ENCODE assay signal across 8 cellular contexts in the genomic region with DNA sequence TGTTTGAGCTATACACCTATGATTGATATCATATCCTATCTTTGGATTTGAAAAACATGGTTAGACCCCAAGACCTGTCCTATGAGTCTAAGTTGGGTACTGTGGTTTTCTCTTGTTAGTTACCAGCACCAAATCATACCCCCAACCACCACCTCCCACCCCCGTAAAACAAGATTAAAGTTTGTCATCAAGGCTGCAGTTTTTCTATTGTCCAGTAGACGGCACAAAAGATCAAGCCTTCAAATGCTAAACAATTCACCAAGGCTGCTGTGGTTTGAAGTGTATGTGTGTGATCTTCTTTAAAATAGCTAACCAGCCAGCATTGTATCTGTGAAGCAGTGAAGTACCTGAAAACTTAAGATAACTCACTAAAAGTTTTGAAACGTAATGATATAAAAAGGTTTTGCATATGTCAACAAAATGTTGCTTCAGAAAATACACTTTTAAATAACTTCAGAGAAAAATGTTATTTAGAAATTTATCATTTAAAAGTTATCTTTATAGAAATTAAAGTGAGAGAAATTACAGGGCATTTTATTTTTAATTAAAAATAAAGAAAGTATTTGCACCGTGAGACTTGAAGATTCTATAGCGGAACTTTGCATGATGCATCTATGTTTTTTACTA. TPM values are rescaled to one million over a fixed set of nuclear protein-coding genes. Genes with fewer than 3 reads are reported as not detected.
DNase-seq lines count a peak whose midpoint lies in the region; ATAC-seq and TF ChIP-seq lines count a peak whose summit lies in the region.

No MANE protein-coding gene starts in this region.

- H4K20me1 ChIP-seq in OCI-LY3 (ENCODE audit: insufficient read depth, low read length): no peaks in the 10 kb centered on the region

- H3K4me3 ChIP-seq in GM06990 (replicated peaks; ENCODE audit: low read depth, low read length) (no peak overlapping the region), OCI-LY3 (ENCODE audit: low read length) (no peak overlapping the region)

- no peak overlapping the region for H3K4me2 ChIP-seq in OCI-LY3 (ENCODE audit: low read length)

- no peaks in the 10 kb centered on the region for H3K36me3 ChIP-seq in GM06990 (ENCODE audit: control insufficient read depth, insufficient read depth, low read length)
- H3K36me3 ChIP-seq in OCI-LY3 (replicated peaks; ENCODE audit: low read depth, low read length): no peaks in the 10 kb centered on the region

- ATAC-seq in stimulated activated effector memory CD8-positive, alpha-beta T cell treated with anti-CD3 and anti-CD28 coated beads, Interleukin-12 subunit alpha, Interleukin-12 subunit beta, amount 100 ng/mL, for 72 hours: no peak
- ATAC-seq in HG02981 (IDR thresholded peaks at IDR 0.05; ENCODE audit: unreplicated experiment): no peak

- no peaks in the 10 kb centered on the region; the same call in 1 of the 2 replicates for H3K27me3 ChIP-seq in GM06990 (replicated peaks; ENCODE audit: control insufficient read depth, insufficient read depth, low read length)
- no peaks in the 10 kb centered on the region for H3K27me3 ChIP-seq in OCI-LY3 (ENCODE audit: low read depth, low read length)

- H3K79me2 ChIP-seq in OCI-LY3 (ENCODE audit: low read length): no peaks in the 10 kb centered on the region

- no peaks in the 10 kb centered on the region for H3K36me3 Mint-ChIP-seq in neural crest cell (ENCODE audit: low read depth)
- no peaks in the 10 kb centered on the region for H3K36me3 Mint-ChIP-seq in stimulated activated effector memory CD8-positive, alpha-beta T cell treated with anti-CD3 and anti-CD28 coated beads, Interleukin-12 subunit alpha, Interleukin-12 subunit beta, amount 100 ng/mL, for 72 hours

- H3K4me1 ChIP-seq in OCI-LY3 (ENCODE audit: low read length): no peaks in the 10 kb centered on the region

- peak; percentile 86 for TF ChIP-seq CTCF in GM06990 (IDR thresholded peaks at IDR 0.05; ENCODE audit: insufficient read depth, low read length, poor library complexity, severe bottlenecking)
- TF ChIP-seq CTCF in OCI-LY3 (IDR thresholded peaks at IDR 0.05; ENCODE audit: low read depth, low read length): peak; percentile 83
- peak; percentile 87 for TF ChIP-seq CTCF in neural crest cell (conservative IDR thresholded peaks at IDR 0.05)

- no peak overlapping the region for H2AFZ ChIP-seq in OCI-LY3 (ENCODE audit: low read depth, low read length)

- H3K4me3 Mint-ChIP-seq in neural crest cell: peak overlapping the region; percentile 83
- H3K4me3 Mint-ChIP-seq in stimulated activated effector memory CD8-positive, alpha-beta T cell treated with anti-CD3 and anti-CD28 coated beads, Interleukin-12 subunit alpha, Interleukin-12 subunit beta, amount 100 ng/mL, for 72 hours: no peak overlapping the region

- H3K27ac ChIP-seq in OCI-LY3 (ENCODE audit: low read length): no peak overlapping the region

- peaks cover 59% of the 10 kb centered on the region for H3K4me1 Mint-ChIP-seq in neural crest cell
- H3K4me1 Mint-ChIP-seq in stimulated activated effector memory CD8-positive, alpha-beta T cell treated with anti-CD3 and anti-CD28 coated beads, Interleukin-12 subunit alpha, Interleukin-12 subunit beta, amount 100 ng/mL, for 72 hours: peaks cover 8% of the 10 kb centered on the region

- H3K9me3 Mint-ChIP-seq in neural crest cell: no peaks in the 10 kb centered on the region
- peaks cover 2% of the 10 kb centered on the region for H3K9me3 Mint-ChIP-seq in stimulated activated effector memory CD8-positive, alpha-beta T cell treated with anti-CD3 and anti-CD28 coated beads, Interleukin-12 subunit alpha, Interleukin-12 subunit beta, amount 100 ng/mL, for 72 hours

- DNase-seq in GM06990 (ENCODE audit: extremely low read depth, insufficient read length) (no peak), HT1080 (ENCODE audit: low read depth) (peak; percentile 23), ecto neural progenitor cell (ENCODE audit: low spot score) (peak; percentile 47), neural crest cell (ENCODE audit: low read depth, low spot score) (no peak), T1000 (lab: John Stamatoyannopoulos, UW) (no peak)
- DNase-seq in stimulated activated effector memory CD8-positive, alpha-beta T cell treated with anti-CD3 and anti-CD28 coated beads, Interleukin-12 subunit alpha, Interleukin-12 subunit beta, amount 100 ng/mL, for 72 hours (ENCODE audit: low spot score in 2 of 2): no peak

- H3K9me3 ChIP-seq in OCI-LY3 (ENCODE audit: insufficient read depth, low read length): no peaks in the 10 kb centered on the region

- H3K9ac ChIP-seq in OCI-LY3 (ENCODE audit: low read length): no peak overlapping the region

- peaks cover 91% of the 10 kb centered on the region for H3K27me3 Mint-ChIP-seq in neural crest cell (ENCODE audit: low read depth)

- H3K27ac Mint-ChIP-seq in neural crest cell (ENCODE audit: unreplicated experiment): no peak overlapping the region
- H3K27ac Mint-ChIP-seq in stimulated activated effector memory CD8-positive, alpha-beta T cell treated with anti-CD3 and anti-CD28 coated beads, Interleukin-12 subunit alpha, Interleukin-12 subunit beta, amount 100 ng/mL, for 72 hours: no peak overlapping the region

RNA-seq across cellular contexts. Expression of gene MEIS1, which starts 5.8 kb away (rescaled TPM):
- total RNA-seq in HT1080 (2014; rRNA removed; shearing (Covaris generic)): 2.5 and 3.1 TPM in 2 replicates
- polyA plus RNA-seq in HT1080 (2015; cell fraction: cytosol; rRNA removed): 1.6 and 2.0 TPM in 2 replicates
- 4.5 and 4.9 TPM in 2 replicates for polyA plus RNA-seq in HT1080 (2015; cell fraction: nucleus; rRNA removed)
- 101 and 107 TPM in 2 replicates for total RNA-seq in neural crest cell

Comparison
In these comparisons a context has a peak if more than half of its experiments do, and no peak if none do; other contexts are left out.
1. DNase-seq: peak in HT1080 (single experiment) and ecto neural progenitor cell (single experiment); none in GM06990 (single experiment), neural crest cell (single experiment), stimulated activated effector memory CD8-positive, alpha-beta T cell treated with anti-CD3 and anti-CD28 coated beads, Interleukin-12 subunit alpha, Interleukin-12 subunit beta, amount 100 ng/mL, for 72 hours (0 of 2) and T1000 (single experiment).
2. RNA of gene MEIS1, which starts 5.8 kb away (total RNA-seq): 101 to 107 TPM in neural crest cell; 2.5 to 3.1 TPM in HT1080; every median in the first group is over 10 times any median in the second.
3. Peak in every context shown above with its lines, with median percentiles within 50 percentile points of each other: CTCF ChIP-seq.